In the genomic region with DNA sequence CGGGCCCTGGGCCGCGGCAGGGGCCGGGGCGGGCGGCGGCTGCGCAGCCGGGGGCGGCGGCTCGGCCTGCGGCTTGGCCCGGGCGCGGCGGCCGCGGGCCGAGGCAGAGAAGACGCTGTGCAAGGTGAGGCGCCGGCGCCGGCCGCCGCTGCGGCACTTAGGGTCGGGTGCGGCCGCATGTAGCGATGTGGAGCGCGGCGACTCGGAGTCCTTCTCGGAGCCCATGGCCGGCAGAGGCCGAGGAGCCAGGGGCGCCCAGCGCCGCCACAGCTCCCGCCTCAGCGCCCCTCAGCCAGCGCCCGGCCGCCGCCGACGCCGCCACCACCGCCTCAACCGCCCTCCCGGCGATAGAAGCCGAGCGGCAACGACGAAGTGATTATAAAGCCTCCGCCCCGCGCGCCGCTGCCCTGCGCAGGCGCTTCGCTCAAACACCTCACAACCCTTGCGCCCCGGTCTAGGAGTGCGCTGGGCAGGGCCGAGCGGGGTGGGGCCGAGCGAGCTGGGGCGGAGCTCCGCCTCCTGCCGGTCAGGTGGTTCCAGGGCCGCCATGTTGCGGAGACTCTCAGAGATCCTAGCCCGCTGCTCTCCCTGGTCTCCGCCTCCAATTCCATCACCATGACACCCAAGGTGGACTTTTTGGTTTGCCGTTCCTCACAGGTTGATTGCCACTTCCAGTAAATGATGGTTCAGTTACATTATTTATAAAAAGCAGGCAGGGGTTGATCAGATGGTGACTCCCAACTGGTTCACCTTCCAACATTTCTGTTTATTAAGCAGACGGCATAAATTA, we compare ENCODE assay signal across 7 cellular contexts. TPM values are rescaled to one million over a fixed set of nuclear protein-coding genes. Genes with fewer than 3 reads are reported as not detected.
A peak's percentile ranks its signal among the peaks of the same experiment; 100 is the strongest.
DNase-seq lines count a peak whose midpoint lies in the region; ATAC-seq and TF ChIP-seq lines count a peak whose summit lies in the region.

A gene with protein sequence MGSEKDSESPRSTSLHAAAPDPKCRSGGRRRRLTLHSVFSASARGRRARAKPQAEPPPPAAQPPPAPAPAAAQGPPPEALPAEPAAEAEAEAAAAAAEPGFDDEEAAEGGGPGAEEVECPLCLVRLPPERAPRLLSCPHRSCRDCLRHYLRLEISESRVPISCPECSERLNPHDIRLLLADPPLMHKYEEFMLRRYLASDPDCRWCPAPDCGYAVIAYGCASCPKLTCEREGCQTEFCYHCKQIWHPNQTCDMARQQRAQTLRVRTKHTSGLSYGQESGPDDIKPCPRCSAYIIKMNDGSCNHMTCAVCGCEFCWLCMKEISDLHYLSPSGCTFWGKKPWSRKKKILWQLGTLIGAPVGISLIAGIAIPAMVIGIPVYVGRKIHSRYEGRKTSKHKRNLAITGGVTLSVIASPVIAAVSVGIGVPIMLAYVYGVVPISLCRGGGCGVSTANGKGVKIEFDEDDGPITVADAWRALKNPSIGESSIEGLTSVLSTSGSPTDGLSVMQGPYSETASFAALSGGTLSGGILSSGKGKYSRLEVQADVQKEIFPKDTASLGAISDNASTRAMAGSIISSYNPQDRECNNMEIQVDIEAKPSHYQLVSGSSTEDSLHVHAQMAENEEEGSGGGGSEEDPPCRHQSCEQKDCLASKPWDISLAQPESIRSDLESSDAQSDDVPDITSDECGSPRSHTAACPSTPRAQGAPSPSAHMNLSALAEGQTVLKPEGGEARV (minus strand): TSS at position 349 of the 790 bp plus-strand sequence. CDS start 124 bp downstream, at position 225.

- H3K4me3 ChIP-seq in astrocyte of the cerebellum (ENCODE audit: low read depth, low read length) (peak within 1 kb of the TSS; percentile 72), hepatocyte (peak within 1 kb of the TSS; percentile 96)

- H3K4me2 ChIP-seq in hepatocyte = peak within 1 kb of the TSS; percentile 96

- peak; percentile 99 for TF ChIP-seq POLR2A in GM18505 (IDR thresholded peaks at IDR 0.05; ENCODE audit: borderline replicate concordance, extremely low read depth, insufficient read depth, insufficient read length)

- no peaks in the 10 kb centered on the region for H3K9me3 ChIP-seq in hepatocyte (ENCODE audit: low read depth)

- H3K36me3 ChIP-seq in hepatocyte (replicated peaks; ENCODE audit: insufficient read depth, low read depth) = no peaks in the 10 kb centered on the region

- H3K79me2 ChIP-seq in hepatocyte = peaks cover 43% of the 10 kb centered on the region

- H2AFZ ChIP-seq in hepatocyte = peak within 1 kb of the TSS; percentile 58

- in situ Hi-C loops in astrocyte of the cerebellum (cut with HindIII; ENCODE audit: low sequenced_read_pairs) = no loop called here

- no peak for TF ChIP-seq CTCF in astrocyte of the cerebellum (IDR thresholded peaks at IDR 0.05; ENCODE audit: low read depth, low read length, missing control alignments)
- TF ChIP-seq CTCF in hepatocyte (IDR thresholded peaks at IDR 0.05; ENCODE audit: poor library complexity) = no peak

- peak; percentile 82 for ATAC-seq in GM18505 (IDR thresholded peaks at IDR 0.05; ENCODE audit: unreplicated experiment)
- peak; percentile 85 for ATAC-seq in HG02973 (IDR thresholded peaks at IDR 0.05; ENCODE audit: unreplicated experiment)

- H3K27me3 ChIP-seq in hepatocyte = no peaks in the 10 kb centered on the region

- H3K9me2 ChIP-seq in hepatocyte (replicated peaks; ENCODE audit: insufficient read depth) = no peaks in the 10 kb centered on the region

- peaks cover 11% of the 10 kb centered on the region for H3K4me1 ChIP-seq in hepatocyte (ENCODE audit: insufficient read depth)

- DNase-seq in NCI-H2029 treated with DMSO at 0.1 percent for 48 hours (lab: John Stamatoyannopoulos, UW) (peak; percentile 71), T-helper 9 cell (peak; percentile 89), astrocyte of the cerebellum (ENCODE audit: low read depth) (peak; percentile 76), hepatocyte (ENCODE audit: low spot score) (peak; percentile 97), retina (peak; percentile 94)

- WGBS in hepatocyte (ENCODE audit: low lambda C conversion rate, missing lambda C conversion rate) = 3% methylated on average over 46 of the region's 83 CpGs

- peak within 1 kb of the TSS; percentile 83 for H3K27ac ChIP-seq in hepatocyte

- peaks cover 35% of the 10 kb centered on the region for H4K20me1 ChIP-seq in hepatocyte (ENCODE audit: insufficient read depth, poor library complexity, severe bottlenecking)

RNA-seq across cellular contexts. Expression of the gene that starts here (rescaled TPM):
- 16.1 and 21.3 TPM in 2 replicates for total RNA-seq in hepatocyte
- 11.5 and 15.5 TPM in 2 replicates for polyA plus RNA-seq in hepatocyte

Comparison
In these comparisons a context has a peak if more than half of its experiments do, and no peak if none do; other contexts are left out.
1. Peak in every context shown above with its lines: DNase-seq, ATAC-seq, H3K4me3 ChIP-seq and H3K27ac ChIP-seq.